ENCODE assay signal across 10 cellular contexts in the genomic region with DNA sequence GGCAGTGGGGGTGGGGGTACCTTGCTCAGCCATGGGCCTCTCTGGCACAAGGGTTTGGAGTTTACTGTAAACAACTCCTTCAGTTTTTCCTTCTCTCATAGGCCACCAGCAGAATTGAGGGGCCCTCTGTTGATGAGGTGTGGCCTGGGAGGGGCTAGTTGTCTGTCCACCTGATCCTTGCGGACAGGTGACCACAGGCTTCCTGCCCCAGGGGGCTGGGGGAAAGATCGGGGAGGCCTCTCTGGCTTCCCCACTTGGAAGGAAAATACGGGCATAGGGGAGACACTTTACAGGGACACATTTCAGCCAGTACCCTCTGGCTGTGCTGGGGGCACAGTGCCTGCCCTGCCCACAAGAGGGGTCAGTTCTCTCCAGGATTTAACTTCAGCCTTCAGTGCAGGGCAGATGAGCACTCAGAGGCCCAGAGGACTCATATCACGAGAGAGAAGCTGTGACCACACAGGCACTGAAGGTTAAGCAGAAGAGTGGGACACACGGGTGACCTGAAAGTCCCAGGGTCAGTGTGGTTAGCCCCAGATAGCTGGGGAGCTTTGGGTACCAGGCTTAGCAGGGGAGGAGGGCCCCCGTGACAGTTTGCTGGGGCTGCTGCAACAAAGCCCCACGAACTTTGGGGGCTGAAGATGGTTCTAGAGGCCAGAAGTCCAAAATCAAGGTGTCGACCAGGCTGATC.
DNase-seq lines count a peak whose midpoint lies in the region; TF ChIP-seq lines count a peak whose summit lies in the region.
"Had no signal": no experiment of that assay in that cellular context is flagged by ENCODE, and none has a peak within 500 bp of the region (broad histone marks: within the 10 kb centered on the region; RNA-seq: fewer than 3 reads in every experiment).

No MANE protein-coding gene starts in this region.

- peaks cover 88% of the 10 kb centered on the region for H3K4me1 Mint-ChIP-seq in dendritic cell treated with granulocyte-macrophage colony-stimulating factor and Interleukin-4, amounts not matched to agents 40 ng/mL and 50 ng/mL, for 4 days (ENCODE audit: low read depth)
- H3K4me1 Mint-ChIP-seq in neural crest cell: peaks cover 87% of the 10 kb centered on the region

- H3K36me3 Mint-ChIP-seq in dendritic cell treated with granulocyte-macrophage colony-stimulating factor and Interleukin-4, amounts not matched to agents 40 ng/mL and 50 ng/mL, for 4 days (ENCODE audit: low read depth): peaks cover 62% of the 10 kb centered on the region
- H3K36me3 Mint-ChIP-seq in neural crest cell (ENCODE audit: low read depth): no peaks in the 10 kb centered on the region

- TF ChIP-seq CTCF in cardiac muscle cell (IDR thresholded peaks at IDR 0.05; ENCODE audit: low read depth, low read length): no peak
- no peak for TF ChIP-seq CTCF in neural crest cell (conservative IDR thresholded peaks at IDR 0.05)
- no peak for TF ChIP-seq CTCF in uterus (IDR thresholded peaks at IDR 0.05)

- H3K4me3 Mint-ChIP-seq in dendritic cell treated with granulocyte-macrophage colony-stimulating factor and Interleukin-4, amounts not matched to agents 40 ng/mL and 50 ng/mL, for 4 days: peak overlapping the region; percentile 35
- no peak overlapping the region for H3K4me3 Mint-ChIP-seq in neural crest cell

- intact Hi-C loops in cardiac septum (cut with DNase I) (no loop called here), uterus (cut with DNase I; ENCODE audit: low total_unique reads) (no loop called here)
- intact Hi-C loops in dendritic cell treated with granulocyte-macrophage colony-stimulating factor and Interleukin-4, amounts not matched to agents 40 ng/mL and 50 ng/mL, for 4 days (cut with micrococcal nuclease): no loop called here

- H3K27me3 ChIP-seq in cardiac muscle cell (no peaks in the 10 kb centered on the region), uterus (no peaks in the 10 kb centered on the region)

- H3K36me3 ChIP-seq in cardiac muscle cell: no peaks in the 10 kb centered on the region
- H3K36me3 ChIP-seq in uterus: no peaks in the 10 kb centered on the region

- H3K9me3 ChIP-seq in cardiac muscle cell (ENCODE audit: low read depth): no peaks in the 10 kb centered on the region
- no peaks in the 10 kb centered on the region for H3K9me3 ChIP-seq in uterus

- no peaks in the 10 kb centered on the region for H3K9me3 Mint-ChIP-seq in dendritic cell treated with granulocyte-macrophage colony-stimulating factor and Interleukin-4, amounts not matched to agents 40 ng/mL and 50 ng/mL, for 4 days
- no peaks in the 10 kb centered on the region for H3K9me3 Mint-ChIP-seq in neural crest cell

- H3K27ac Mint-ChIP-seq in dendritic cell treated with granulocyte-macrophage colony-stimulating factor and Interleukin-4, amounts not matched to agents 40 ng/mL and 50 ng/mL, for 4 days: peak overlapping the region; percentile 78
- peak overlapping the region; percentile 6 for H3K27ac Mint-ChIP-seq in neural crest cell (ENCODE audit: unreplicated experiment)

- H3K4me1 ChIP-seq in cardiac muscle cell (ENCODE audit: low read depth): peaks cover 77% of the 10 kb centered on the region
- H3K4me1 ChIP-seq in uterus: peaks cover 12 to 51% of the 10 kb centered on the region in 2 donors

- no peak for TF ChIP-seq POLR2A in uterus (IDR thresholded peaks at IDR 0.05)

- DNase-seq in cardiac muscle cell (ENCODE audit: low read depth in 1 of 2, low spot score in 1 of 2) (no peak), cardiac septum (ENCODE audit: low spot score) (no peak), neural crest cell (ENCODE audit: low read depth, low spot score) (no peak), uterus (no peak), globus pallidus (ENCODE audit: low spot score) (no peak), NK-92 (lab: John Stamatoyannopoulos, UW; ENCODE audit: unreplicated experiment) (no peak), NCI-H1436 (lab: John Stamatoyannopoulos, UW) (no peak)
- DNase-seq: activated effector memory CD4-positive, alpha-beta T cell treated with Interleukin-2 at 50 U/mL for 16 hours; AML-193 had no signal

- H3K4me3 ChIP-seq in cardiac muscle cell (no peak overlapping the region), uterus (no peak overlapping the region)

- peak overlapping the region; percentile 90 for H3K27ac ChIP-seq in cardiac muscle cell
- peak overlapping the region; percentile 48 to 97 for H3K27ac ChIP-seq in uterus

- no peaks in the 10 kb centered on the region for H3K27me3 Mint-ChIP-seq in dendritic cell treated with granulocyte-macrophage colony-stimulating factor and Interleukin-4, amounts not matched to agents 40 ng/mL and 50 ng/mL, for 4 days
- no peaks in the 10 kb centered on the region for H3K27me3 Mint-ChIP-seq in neural crest cell (ENCODE audit: low read depth)
